8 cellular contexts compared by ENCODE assay signal in genomic region chr20:58850693-58851174, GRCh38. TPM values are rescaled to one million over a fixed set of nuclear protein-coding genes. Genes with fewer than 3 reads are reported as not detected.
A peak's percentile ranks its signal among the peaks of the same experiment; 100 is the strongest.
DNase-seq lines count a peak whose midpoint lies in the region; ATAC-seq, FAIRE-seq and TF ChIP-seq lines count a peak whose summit lies in the region.

GNAS-AS1 (minus strand) TSS chr20:58850902.

- DNase-seq in GM18507 (ENCODE audit: extremely low spot score, insufficient read length, low read depth) (peak; percentile 86), OCI-LY7 (ENCODE audit: low spot score) (peak; percentile 90), frontal cortex (ENCODE audit: low spot score in 2 of 2) (peak; percentile 77 to 82), osteocyte (ENCODE audit: extremely low spot score, unreplicated experiment) (peak; percentile 93), suprapubic skin (ENCODE audit: low spot score in 2 of 2) (peak in 1 of 2 donors; percentile 82), RKO (ENCODE audit: low spot score) (no peak)
- DNase-seq in activated effector memory CD4-positive, alpha-beta T cell treated with Interleukin-2 at 50 U/mL for 16 hours: peak; percentile 61

- WGBS in suprapubic skin: 21% methylated on average over 24 of the region's 25 CpGs

- H4K20me1 ChIP-seq in OCI-LY7 (ENCODE audit: insufficient read depth, low read length): no peaks in the 10 kb centered on the region

- H3K9me2 ChIP-seq in OCI-LY7 (ENCODE audit: insufficient read depth, low read length): no peaks in the 10 kb centered on the region

- no peak for TF ChIP-seq EP300 in suprapubic skin (IDR thresholded peaks at IDR 0.05)

- H3K79me2 ChIP-seq in OCI-LY7 (ENCODE audit: insufficient read depth, low read depth, low read length): peaks cover 19% of the 10 kb centered on the region; the same call in 1 of the 2 replicates

- H3K4me1 ChIP-seq in OCI-LY7 (ENCODE audit: insufficient read depth, low read length, poor library complexity, severe bottlenecking) (peaks cover 5% of the 10 kb centered on the region), suprapubic skin (peaks cover 20% of the 10 kb centered on the region)

- POLR2A ChIA-PET in OCI-LY7 (lab: Charles Lee): no interaction called here

- H3K4me2 ChIP-seq in OCI-LY7 (ENCODE audit: low read length): peak within 1 kb of the TSS; percentile 73

- peak within 1 kb of the TSS; percentile 86 for H3K4me3 Mint-ChIP-seq in osteocyte (ENCODE audit: unreplicated experiment)

- H3K4me1 Mint-ChIP-seq in osteocyte (ENCODE audit: unreplicated experiment): peaks cover 29% of the 10 kb centered on the region

- ATAC-seq in HG02885 (IDR thresholded peaks at IDR 0.05; ENCODE audit: poor library complexity, unreplicated experiment): peak; percentile 86

- H3K36me3 Mint-ChIP-seq in osteocyte (ENCODE audit: unreplicated experiment): no peaks in the 10 kb centered on the region

- no peaks in the 10 kb centered on the region for H3K9me3 ChIP-seq in OCI-LY7 (ENCODE audit: low read length)
- H3K9me3 ChIP-seq in suprapubic skin: no peaks in the 10 kb centered on the region

- H3K27ac ChIP-seq in OCI-LY7 (ENCODE audit: low read depth, low read length, poor library complexity, severe bottlenecking) (no peak within 1 kb of the TSS), suprapubic skin (no peak within 1 kb of the TSS)

- intact Hi-C loops in OCI-LY7 (cut with micrococcal nuclease; ENCODE audit: unreplicated experiment): no loop called here

- BruUV-seq in OCI-LY7 (replicated peaks; lab: Mats Ljungman, UMichigan): no TSS peak

- H3K27ac Mint-ChIP-seq in osteocyte (ENCODE audit: unreplicated experiment): peak within 1 kb of the TSS; percentile 56

- H3K27me3 ChIP-seq in suprapubic skin: peaks cover 53% of the 10 kb centered on the region

- FAIRE-seq in GM18507 (lab: Jason Lieb, UNC): peak; percentile 75
- no peak for FAIRE-seq in frontal cortex (lab: Jason Lieb, UNC)

- H3K4me3 ChIP-seq in OCI-LY7 (ENCODE audit: low read depth, low read length, poor library complexity, severe bottlenecking) (peak within 1 kb of the TSS; percentile 78), suprapubic skin (peak within 1 kb of the TSS; percentile 43)

- H2AFZ ChIP-seq in OCI-LY7 (ENCODE audit: low read length): peak within 1 kb of the TSS; percentile 63; the same call in 1 of the 2 replicates

- TF ChIP-seq CTCF in OCI-LY7 (conservative IDR thresholded peaks at IDR 0.05; ENCODE audit: low read length): peak; percentile 43; the same call in 1 of the 2 replicates
- TF ChIP-seq CTCF in osteocyte (IDR thresholded peaks at IDR 0.05): peak; percentile 20
- no peak for TF ChIP-seq CTCF in suprapubic skin (IDR thresholded peaks at IDR 0.05)

- peaks cover 46% of the 10 kb centered on the region for H3K27me3 Mint-ChIP-seq in osteocyte (ENCODE audit: unreplicated experiment)

- H3K36me3 ChIP-seq in OCI-LY7 (ENCODE audit: insufficient read depth, low read length) (peaks cover 8% of the 10 kb centered on the region; the same call in 1 of the 2 replicates), suprapubic skin (no peaks in the 10 kb centered on the region)

- CTCF ChIA-PET in OCI-LY7 (lab: Charles Lee; ENCODE audit: unreplicated experiment): no interaction called here

- no peak for TF ChIP-seq POLR2A in suprapubic skin (IDR thresholded peaks at IDR 0.05)

- no peaks in the 10 kb centered on the region for H3K9me3 Mint-ChIP-seq in osteocyte (ENCODE audit: unreplicated experiment)

RNA-seq across cellular contexts. Expression of gene GNAS-AS1, which starts in this region (rescaled TPM):
- 6.5 and 7.7 TPM in 2 replicates for total RNA-seq in OCI-LY7 (2014; rRNA removed; shearing (Covaris generic))
- total RNA-seq in OCI-LY7 (2022) (11.6 and 11.7 TPM in 2 replicates), frontal cortex (1.2 TPM), osteocyte (1.5 and 2.0 TPM in 2 replicates), suprapubic skin (not detected)

Comparison
In these comparisons a context has a peak if more than half of its experiments do, and no peak if none do; other contexts are left out.
1. CTCF ChIP-seq: peak in OCI-LY7 (single experiment) and osteocyte (single experiment); none in suprapubic skin (0 of 2).